Comparison of ENCODE assay signal across 22 cellular contexts in the genomic region with DNA sequence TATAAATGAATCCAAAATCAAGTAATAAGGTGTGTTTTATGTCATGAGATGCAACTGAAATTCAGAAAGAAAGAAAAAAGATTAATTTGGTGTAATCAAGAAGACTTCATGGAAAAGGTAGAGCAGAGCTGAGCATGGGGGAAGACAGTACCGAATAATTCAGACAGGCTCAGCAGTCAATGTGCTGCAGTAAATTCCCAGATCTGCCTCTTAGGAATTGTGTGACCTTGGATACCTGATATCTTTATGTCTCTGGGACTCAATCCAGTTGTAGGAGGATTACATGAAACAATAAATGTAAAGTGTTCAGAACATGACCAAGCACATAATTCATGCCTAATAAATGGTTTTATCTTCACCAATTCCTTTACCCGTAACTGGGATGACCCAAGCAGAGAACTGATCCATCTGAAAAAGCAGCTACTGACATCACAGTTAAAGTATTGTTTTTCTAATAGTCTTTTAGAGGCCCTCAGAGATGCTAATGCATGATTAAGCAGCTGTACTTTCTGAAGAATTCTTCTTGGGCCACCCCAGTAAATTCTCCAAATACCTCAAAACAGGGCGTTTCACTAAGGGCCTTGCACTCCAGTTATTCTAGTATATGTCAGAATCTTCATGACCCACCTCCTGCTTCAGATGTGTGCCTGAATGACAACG. TPM values are rescaled to one million over a fixed set of nuclear protein-coding genes. Genes with fewer than 3 reads are reported as not detected.
DNase-seq lines count a peak whose midpoint lies in the region; ATAC-seq and TF ChIP-seq lines count a peak whose summit lies in the region.
"Had no signal": no experiment of that assay in that cellular context is flagged by ENCODE, and none has a peak within 500 bp of the region (broad histone marks: within the 10 kb centered on the region; RNA-seq: fewer than 3 reads in every experiment).

No MANE protein-coding gene starts in this region.

- H3K27me3 Mint-ChIP-seq in naive thymus-derived CD8-positive, alpha-beta T cell: peaks cover 0 to 6% (median 0%) of the 10 kb centered on the region in 5 donors

- intact Hi-C loops in colonic mucosa (cut with DNase I) (no loop called here), left colon (cut with DNase I, micrococcal nuclease) (no loop called here), transverse colon (cut with DNase I; ENCODE audit: low total_unique reads) (no loop called here)

- H3K27ac ChIP-seq in HUES48 (ENCODE audit: low read depth, low read length): peak overlapping the region; percentile 96
- peak overlapping the region; percentile 82 for H3K27ac ChIP-seq in colonic mucosa
- H3K27ac ChIP-seq in transverse colon: peak overlapping the region; percentile 4 to 82 (median 80)
- H3K27ac ChIP-seq in substantia nigra (ENCODE audit: low read depth, low read length, poor library complexity, severe bottlenecking): no peak overlapping the region
- H3K27ac ChIP-seq: coronary artery, heart right ventricle had no signal

- no peak for DNase-seq in colonic mucosa
- DNase-seq in left colon: no peak
- DNase-seq in transverse colon: no peak
- no peak for DNase-seq in stimulated activated CD4-positive, alpha-beta T cell treated with anti-CD3 and anti-CD28 coated beads, Interleukin-1b, Interleukin-23, amount 100 ng/mL, for 48 hours
- no peak for DNase-seq in substantia nigra (lab: John Stamatoyannopoulos, UW)
- no peak for DNase-seq in naive thymus-derived CD8-positive, alpha-beta T cell
- DNase-seq: activated T-cell treated with anti-CD3 and anti-CD28 coated beads, Interleukin-2, amount 50 U/mL, for 72 hours; AML-193; heart right ventricle; left cardiac atrium; midbrain; NCI-H187 treated with DMSO at 0.1 percent for 48 hours; NCI-H345; SK-N-SH; stimulated activated CD4-positive, alpha-beta T cell treated with anti-CD3 and anti-CD28 coated beads, Interleukin-15, amount 100 ng/mL, for 24 hours; stimulated activated naive CD4-positive, alpha-beta T cell; T-helper 9 cell had no signal

- TF ChIP-seq EP300 in transverse colon (IDR thresholded peaks at IDR 0.05; ENCODE audit: low read depth): no peak

- TF ChIP-seq CTCF in colonic mucosa (IDR thresholded peaks at IDR 0.05) (no peak), transverse colon (IDR thresholded peaks at IDR 0.05) (peak in 1 of 5 experiments; percentile 30)

- POLR2A ChIA-PET in naive thymus-derived CD8-positive, alpha-beta T cell (lab: Charles Lee): no interaction called here

- no peaks in the 10 kb centered on the region for H3K36me3 Mint-ChIP-seq in naive thymus-derived CD8-positive, alpha-beta T cell
- H3K36me3 Mint-ChIP-seq: activated naive CD8-positive, alpha-beta T cell had no signal

- ATAC-seq in left colon: peak; percentile 39
- no peak for ATAC-seq in naive thymus-derived CD8-positive, alpha-beta T cell
- ATAC-seq: activated T-cell treated with anti-CD3 and anti-CD28 coated beads, Interleukin-2, amount 50 U/mL, for 72 hours; heart right ventricle; K562; left cardiac atrium had no signal

- no peak overlapping the region for H3K27ac Mint-ChIP-seq in naive thymus-derived CD8-positive, alpha-beta T cell
- H3K27ac Mint-ChIP-seq: activated naive CD8-positive, alpha-beta T cell; activated T-cell treated with anti-CD3 and anti-CD28 coated beads, Interleukin-2, amount 50 U/mL, for 72 hours had no signal

- H3K27me3 ChIP-seq in HUES48 (ENCODE audit: control insufficient read depth, insufficient read depth, low read length) (no peaks in the 10 kb centered on the region), colonic mucosa (no peaks in the 10 kb centered on the region), transverse colon (no peaks in the 10 kb centered on the region)
- H3K27me3 ChIP-seq: heart right ventricle had no signal

- 45 to 48% methylated on average over 4 of the region's 4 CpGs for WGBS in transverse colon (ENCODE audit: low coverage in 1 of 2), 2 donors

- peak overlapping the region; percentile 6; the same call in 1 of the 2 replicates for H3K4me3 ChIP-seq in HUES48 (ENCODE audit: low read depth, low read length)
- no peak overlapping the region for H3K4me3 ChIP-seq in colonic mucosa
- no peak overlapping the region for H3K4me3 ChIP-seq in transverse colon
- H3K4me3 ChIP-seq: coronary artery, heart right ventricle, K562 had no signal

- H3K4me3 Mint-ChIP-seq in naive thymus-derived CD8-positive, alpha-beta T cell: no peak overlapping the region
- H3K4me3 Mint-ChIP-seq: activated naive CD8-positive, alpha-beta T cell; activated T-cell treated with anti-CD3 and anti-CD28 coated beads, Interleukin-2, amount 50 U/mL, for 72 hours had no signal

- H3K9me3 ChIP-seq in HUES48 (ENCODE audit: control insufficient read depth, insufficient read depth, low read length) (0 out of 2 replicates have a peak, but pooled peaks cover 3% of the 10 kb centered on the region), colonic mucosa (no peaks in the 10 kb centered on the region), transverse colon (no peaks in the 10 kb centered on the region)
- H3K9me3 ChIP-seq: SK-N-SH had no signal

- H3K4me1 ChIP-seq in HUES48 (ENCODE audit: control insufficient read depth, insufficient read depth, low read length) (peaks cover 28% of the 10 kb centered on the region), colonic mucosa (peaks cover 21% of the 10 kb centered on the region), transverse colon (peaks cover 3 to 54% (median 25%) of the 10 kb centered on the region in 4 donors)
- H3K4me1 ChIP-seq: heart right ventricle had no signal

- no peak overlapping the region for H3K9ac ChIP-seq in HUES48 (ENCODE audit: low read depth, low read length)
- no peak overlapping the region for H3K9ac ChIP-seq in colonic mucosa (ENCODE audit: low read depth in 2 of 2, low read length in 2 of 2)
- H3K9ac ChIP-seq: SK-N-SH had no signal

- TF ChIP-seq POLR2A in transverse colon (IDR thresholded peaks at IDR 0.05): no peak

- peaks cover 4 to 29% (median 12%) of the 10 kb centered on the region in 4 donors for H3K4me1 Mint-ChIP-seq in naive thymus-derived CD8-positive, alpha-beta T cell

- H3K9me3 Mint-ChIP-seq in naive thymus-derived CD8-positive, alpha-beta T cell: no peaks in the 10 kb centered on the region
- H3K9me3 Mint-ChIP-seq: activated T-cell treated with anti-CD3 and anti-CD28 coated beads, Interleukin-2, amount 50 U/mL, for 72 hours had no signal

- in situ Hi-C loops in transverse colon (cut with MboI; ENCODE audit: low pct_ligation_motif_present in 1 of 4, low pct_unique_long_range_greater_than_20kb in 1 of 4, low sequenced_read_pairs in 3 of 4): no loop called here

- H3K36me3 ChIP-seq in HUES48 (ENCODE audit: control insufficient read depth, insufficient read depth, low read length) (no peaks in the 10 kb centered on the region), colonic mucosa (no peaks in the 10 kb centered on the region), transverse colon (no peaks in the 10 kb centered on the region)
- H3K36me3 ChIP-seq: heart right ventricle had no signal

RNA-seq across cellular contexts. Expression of gene MS4A12, which starts 7.8 kb away (rescaled TPM):
- total RNA-seq in colonic mucosa (100 to 1,000 TPM in 1 of 2 donors, 10 to 100 TPM in 1; 46.5 to 445 TPM), left colon (100 to 1,000 TPM; 591 to 666 TPM), transverse colon (100 to 1,000 TPM in 3 of 4 donors, 1 to 10 TPM in 1; 3.8 to 628 (median 426) TPM)
- total RNA-seq in naive thymus-derived CD8-positive, alpha-beta T cell: not detected
- not detected for polyA plus RNA-seq in naive thymus-derived CD8-positive, alpha-beta T cell
- total RNA-seq: activated CD8-positive, alpha-beta memory T cell treated with anti-CD3 and anti-CD28 coated beads for 36 hours; activated T-cell treated with anti-CD3 and anti-CD28 coated beads, Interleukin-2, amount 50 U/mL, for 72 hours; K562; left cardiac atrium had no signal
- polyA plus RNA-seq: heart right ventricle, K562, SK-N-SH had no signal

RNA-seq across cellular contexts. Expression of gene MS4A13, which starts 14.8 kb away (rescaled TPM):
- total RNA-seq in colonic mucosa: not detected
- not detected for total RNA-seq in left colon
- total RNA-seq in transverse colon: not detected
- not detected for total RNA-seq in naive thymus-derived CD8-positive, alpha-beta T cell
- not detected for polyA plus RNA-seq in naive thymus-derived CD8-positive, alpha-beta T cell
- total RNA-seq: activated CD8-positive, alpha-beta memory T cell treated with anti-CD3 and anti-CD28 coated beads for 36 hours; activated T-cell treated with anti-CD3 and anti-CD28 coated beads, Interleukin-2, amount 50 U/mL, for 72 hours; heart right ventricle; K562; left cardiac atrium had no signal
- polyA plus RNA-seq: heart right ventricle, SK-N-SH had no signal

RNA-seq across cellular contexts. Expression of gene MS4A1, which starts 44.8 kb away (rescaled TPM):
- total RNA-seq in colonic mucosa (under 1 TPM; 0.96 to 0.98 TPM), left colon (1 to 10 TPM; 1.6 to 3.1 TPM), transverse colon (10 to 100 TPM in 2 of 4 donors, not detected in 2; 32.2 to 49.4 TPM)
- 10 to 100 TPM; 45.0 to 45.1 TPM for total RNA-seq in naive thymus-derived CD8-positive, alpha-beta T cell
- polyA plus RNA-seq in naive thymus-derived CD8-positive, alpha-beta T cell: 1 to 10 TPM in 2 of 3 donors, under 1 TPM in 1; 0.33 to 7.7 (median 1.1) TPM
- polyA plus RNA-seq: SK-N-SH had no signal

Comparison
In these comparisons a context has a peak if more than half of its experiments do, and no peak if none do; other contexts are left out.
1. RNA of gene MS4A12, which starts 7.8 kb away (total RNA-seq): 591 to 666 TPM in left colon, 3.8 to 628 TPM in transverse colon and 46.5 to 445 TPM in colonic mucosa; not detected in naive thymus-derived CD8-positive, alpha-beta T cell; every median in the first group is over 4 times any median in the second.